In genomic region chr22:20977019-20977418, GRCh38 we compare ENCODE assay signal across 23 cellular contexts. TPM values are rescaled to one million over a fixed set of nuclear protein-coding genes. Genes with fewer than 3 reads are reported as not detected.
"Had no signal": no experiment of that assay in that cellular context is flagged by ENCODE, and none has a peak within 500 bp of the region (broad histone marks: within the 10 kb centered on the region; RNA-seq: fewer than 3 reads in every experiment).

No MANE protein-coding gene starts in this region.

- FAIRE-seq: RCC 7860 had no signal

- DNase-seq: Karpas-422, KG1, MG63, NCI-H1092, NCI-H1105 treated with DMSO at 0.1 percent for 48 hours, NCI-H1417 treated with DMSO at 0.1 percent for 48 hours, NCI-H146, NCI-H1694 treated with DMSO at 0.1 percent for 48 hours, NCI-H1930, NCI-H2081 treated with DMSO at 0.1 percent for 48 hours, NCI-H2171, NCI-H226, NCI-H446, NCI-H510A, NCI-H524 treated with DMSO at 0.1 percent for 48 hours, NCI-H69, NCI-H774, RPMI8226, SHP77 treated with DMSO at 0.1 percent for 48 hours, SJCRH30 had no signal

- ATAC-seq: SK-N-SH treated with all-trans-retinoic acid at 6 μM for 48 hours had no signal

RNA-seq across cellular contexts. Expression of gene AIFM3, which starts 10.0 kb away (rescaled TPM):
- total RNA-seq: SJCRH30 had no signal

RNA-seq across cellular contexts. Expression of gene SLC7A4, which starts 55.3 kb away (rescaled TPM):
- total RNA-seq: HT-29, SJCRH30 had no signal
